ENCODE assay signal across 12 cellular contexts in genomic region chr4:118077767-118078105, GRCh38.
"Had no signal": no experiment of that assay in that cellular context is flagged by ENCODE, and none has a peak within 500 bp of the region (broad histone marks: within the 10 kb centered on the region; RNA-seq: fewer than 3 reads in every experiment).

No MANE protein-coding gene starts in this region.

- H3K27me3 ChIP-seq: dorsolateral prefrontal cortex, spleen, thyroid gland had no signal

- H3K36me3 ChIP-seq: lower lobe of right lung, spleen, thyroid gland had no signal

- H3K4me3 ChIP-seq: dorsolateral prefrontal cortex, lower lobe of right lung, spleen, thyroid gland had no signal

- H3K4me1 ChIP-seq: lower lobe of right lung, spleen, thyroid gland had no signal

- H3K27ac ChIP-seq: dorsolateral prefrontal cortex, lower lobe of right lung, spleen, thyroid gland had no signal

- DNase-seq: activated CD4-positive, CD25-positive, alpha-beta regulatory T cell; activated CD8-positive, alpha-beta memory T cell treated with anti-CD3 and anti-CD28 coated beads, Interleukin-2, amount 50 U/mL, for 4 hours; activated T-cell treated with anti-CD3 and anti-CD28 coated beads, Interleukin-2, amount 50 U/mL, for 4 hours; caudate nucleus; dorsolateral prefrontal cortex; hippocampal formation; lower lobe of right lung; nephron progenitor cell; occipital lobe; spleen; stimulated activated CD4-positive, alpha-beta T cell treated with anti-CD3 and anti-CD28 coated beads, Interleukin-4, amount 100 ng/mL, for 4 hours; thyroid gland had no signal

- H3K9me3 ChIP-seq: lower lobe of right lung, thyroid gland had no signal
